Comparison of ENCODE assay signal across 32 cellular contexts in genomic region chr7:65354263-65354662, GRCh38.
"Had no signal": no experiment of that assay in that cellular context is flagged by ENCODE, and none has a peak within 500 bp of the region (broad histone marks: within the 10 kb centered on the region; RNA-seq: fewer than 3 reads in every experiment).

No MANE protein-coding gene starts in this region.

- H3K4me3 ChIP-seq: ascending aorta, cardiac muscle cell had no signal

- FAIRE-seq: bronchial epithelial cell had no signal

- H3K27me3 ChIP-seq: ascending aorta, cardiac muscle cell had no signal

- H3K27ac ChIP-seq: ascending aorta, cardiac muscle cell, WERI-Rb-1 had no signal

- H3K4me1 ChIP-seq: ascending aorta had no signal

- H3K36me3 ChIP-seq: ascending aorta, cardiac muscle cell had no signal

- DNase-seq: activated CD4-positive, alpha-beta memory T cell treated with anti-CD3 and anti-CD28 coated beads, Interleukin-2, amount 10 ng/mL, durations not matched to agents 7 days and 5 days; activated CD4-positive, alpha-beta T cell treated with anti-CD3 and anti-CD28 coated beads for 1 hour; activated CD4-positive, alpha-beta T cell treated with anti-CD3 and anti-CD28 coated beads for 36 hours; activated CD4-positive, alpha-beta T cell treated with anti-CD3 and anti-CD28 coated beads for 48 hours; activated CD4-positive, alpha-beta T cell treated with anti-CD3 and anti-CD28 coated beads, Interleukin-2, amount 10 ng/mL, durations not matched to agents 7 days and 5 days; activated CD4-positive, alpha-beta T cell treated with anti-CD3 and anti-CD28 coated beads, Interleukin-2, amount 50 U/mL, for 48 hours; activated CD4-positive, CD25-positive, alpha-beta regulatory T cell; activated CD8-positive, alpha-beta memory T cell treated with anti-CD3 and anti-CD28 coated beads for 24 hours; activated CD8-positive, alpha-beta memory T cell treated with anti-CD3 and anti-CD28 coated beads, Interleukin-2, amount 10 ng/mL, durations not matched to agents 7 days and 5 days; activated CD8-positive, alpha-beta memory T cell treated with anti-CD3 and anti-CD28 coated beads, Interleukin-2, amount 50 U/mL, for 48 hours; activated CD8-positive, alpha-beta T cell treated with anti-CD3 and anti-CD28 coated beads, Interleukin-2, amount 10 ng/mL, durations not matched to agents 7 days and 5 days; activated effector memory CD4-positive, alpha-beta T cell treated with Interleukin-2 at 50 U/mL for 16 hours; activated gamma-delta T cell; activated naive CD4-positive, alpha-beta T cell treated with anti-CD3 and anti-CD28 coated beads, Interleukin-2, amount 10 ng/mL, durations not matched to agents 7 days and 5 days; activated naive CD4-positive, alpha-beta T cell treated with Interleukin-2 at 50 U/mL for 16 hours; activated naive CD8-positive, alpha-beta T cell treated with anti-CD3 and anti-CD28 coated beads, Interleukin-2, amount 10 ng/mL, durations not matched to agents 7 days and 5 days; activated naive CD8-positive, alpha-beta T cell treated with anti-CD3 and anti-CD28 coated beads, Interleukin-2, amount 50 U/mL, for 24 hours; activated T-cell treated with anti-CD3 and anti-CD28 coated beads, Interleukin-2, amount 50 U/mL, for 24 hours; activated T-cell treated with anti-CD3 and anti-CD28 coated beads, Interleukin-2, amount 50 U/mL, for 48 hours; amygdala; anterior cingulate cortex; caudate nucleus; cerebellar nuclear complex; T-helper 1 cell; T-helper 2 cell; T-helper 9 cell; WERI-Rb-1 had no signal

- H3K9me3 ChIP-seq: ascending aorta had no signal

- ATAC-seq: activated CD4-positive, alpha-beta T cell treated with anti-CD3 and anti-CD28 coated beads for 36 hours; activated CD4-positive, CD25-positive, alpha-beta regulatory T cell treated with anti-CD3 and anti-CD28 coated beads, Interleukin-2, amount 50 U/mL, for 24 hours; activated CD8-positive, alpha-beta memory T cell treated with anti-CD3 and anti-CD28 coated beads, Interleukin-2, amount 10 ng/mL, durations not matched to agents 7 days and 5 days; activated CD8-positive, alpha-beta T cell treated with anti-CD3 and anti-CD28 coated beads, Interleukin-2, amount 10 ng/mL, durations not matched to agents 7 days and 5 days; activated naive CD8-positive, alpha-beta T cell treated with anti-CD3 and anti-CD28 coated beads, Interleukin-2, amount 50 U/mL, for 24 hours; WTC11 had no signal
